In the genomic region with DNA sequence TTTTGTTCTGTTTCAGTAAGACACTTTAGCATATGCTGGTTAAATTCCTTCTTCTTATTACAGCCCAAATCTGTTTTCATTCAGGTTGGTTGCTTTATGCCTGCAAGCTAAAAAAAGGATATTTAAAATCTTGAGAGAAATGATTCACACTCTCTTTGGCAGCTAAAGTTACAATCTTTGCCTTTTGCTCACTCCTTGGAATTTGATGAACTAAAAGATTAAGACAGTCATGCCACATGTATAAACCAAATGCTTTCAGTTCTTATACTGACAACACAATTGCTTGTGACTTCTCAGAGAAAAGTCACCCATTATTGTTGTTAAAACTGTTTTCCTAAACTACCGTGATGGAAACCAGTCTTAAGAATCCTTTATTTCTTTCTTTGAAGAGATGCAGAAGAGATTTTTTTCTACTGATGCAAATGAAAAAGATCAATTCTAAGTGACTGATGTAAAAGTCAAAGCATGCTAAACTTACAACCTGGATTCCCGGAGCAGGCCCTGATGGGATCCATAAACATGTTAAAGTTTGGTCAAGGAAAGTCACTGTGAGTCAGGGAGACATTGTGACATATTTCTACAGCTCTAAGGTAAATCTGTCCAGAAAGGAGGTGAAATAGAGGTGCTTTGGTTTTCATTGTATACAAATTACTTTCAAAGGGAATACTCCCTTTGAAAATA, we compare ENCODE assay signal across 15 cellular contexts.
DNase-seq lines count a peak whose midpoint lies in the region; TF ChIP-seq lines count a peak whose summit lies in the region.
"Had no signal": no experiment of that assay in that cellular context is flagged by ENCODE, and none has a peak within 500 bp of the region (broad histone marks: within the 10 kb centered on the region; RNA-seq: fewer than 3 reads in every experiment).

No MANE protein-coding gene starts in this region.

- no peak overlapping the region for H2BK15ac ChIP-seq in H9 (ENCODE audit: low read depth, low read length)

- no peak overlapping the region for H4K8ac ChIP-seq in H9 (replicated peaks; ENCODE audit: insufficient read length, low read depth, low read length)

- no peak overlapping the region for H2BK120ac ChIP-seq in H9 (ENCODE audit: low read depth, low read length, poor library complexity, severe bottlenecking)

- TF ChIP-seq CTCF in choroid plexus epithelial cell (conservative IDR thresholded peaks at IDR 0.05; ENCODE audit: low read depth, low read length): no peak
- no peak for TF ChIP-seq CTCF in H9 (conservative IDR thresholded peaks at IDR 0.05)

- no peak overlapping the region for H3K4me3 Mint-ChIP-seq in H9
- no peak overlapping the region for H3K4me3 Mint-ChIP-seq in activated naive CD8-positive, alpha-beta T cell treated with anti-CD3 and anti-CD28 coated beads for 36 hours
- H3K4me3 Mint-ChIP-seq: activated naive CD8-positive, alpha-beta T cell treated with anti-CD3 and anti-CD28 coated beads, Interleukin-2, amount 10 ng/mL, durations not matched to agents 7 days and 5 days had no signal

- no peaks in the 10 kb centered on the region for H3K27me3 ChIP-seq in H9 (ENCODE audit: insufficient read depth, low read length)
- H3K27me3 ChIP-seq: colonic mucosa, esophagus muscularis mucosa had no signal

- no peak overlapping the region for H4K91ac ChIP-seq in H9 (ENCODE audit: insufficient read length, low read depth, low read length)

- peaks cover 6 to 7% of the 10 kb centered on the region in 2 experiments for H3K4me1 Mint-ChIP-seq in H9
- no peaks in the 10 kb centered on the region for H3K4me1 Mint-ChIP-seq in activated naive CD8-positive, alpha-beta T cell treated with anti-CD3 and anti-CD28 coated beads for 36 hours
- H3K4me1 Mint-ChIP-seq: activated naive CD8-positive, alpha-beta T cell treated with anti-CD3 and anti-CD28 coated beads, Interleukin-2, amount 10 ng/mL, durations not matched to agents 7 days and 5 days had no signal

- H2BK12ac ChIP-seq in H9 (ENCODE audit: insufficient read length, low read depth, low read length): no peak overlapping the region

- no peaks in the 10 kb centered on the region for H3K79me1 ChIP-seq in H9 (ENCODE audit: insufficient read depth, low read depth, low read length, poor library complexity, severe bottlenecking)

- H3K4ac ChIP-seq in H9 (ENCODE audit: low read depth, low read length): no peak overlapping the region

- no peaks in the 10 kb centered on the region for H3K27me3 Mint-ChIP-seq in H9 (ENCODE audit: low read depth)
- no peaks in the 10 kb centered on the region for H3K27me3 Mint-ChIP-seq in activated naive CD8-positive, alpha-beta T cell treated with anti-CD3 and anti-CD28 coated beads for 36 hours
- H3K27me3 Mint-ChIP-seq: activated naive CD8-positive, alpha-beta T cell treated with anti-CD3 and anti-CD28 coated beads, Interleukin-2, amount 10 ng/mL, durations not matched to agents 7 days and 5 days; progenitor cell of endocrine pancreas had no signal

- H3K79me2 ChIP-seq in H9 (ENCODE audit: insufficient read depth, low read length): no peaks in the 10 kb centered on the region

- no peak overlapping the region for H3K18ac ChIP-seq in H9 (ENCODE audit: insufficient read length, low read depth, low read length)

- H3K27ac ChIP-seq in H9 (ENCODE audit: insufficient read length, low read depth, low read length): no peak overlapping the region
- H3K27ac ChIP-seq: colonic mucosa, esophagus muscularis mucosa had no signal

- no peak overlapping the region for H2BK5ac ChIP-seq in H9 (ENCODE audit: insufficient read length, low read length)

- no peak overlapping the region for H3K27ac Mint-ChIP-seq in H9
- no peak overlapping the region for H3K27ac Mint-ChIP-seq in activated naive CD8-positive, alpha-beta T cell treated with anti-CD3 and anti-CD28 coated beads for 36 hours
- H3K27ac Mint-ChIP-seq: activated naive CD8-positive, alpha-beta T cell treated with anti-CD3 and anti-CD28 coated beads, Interleukin-2, amount 10 ng/mL, durations not matched to agents 7 days and 5 days; progenitor cell of endocrine pancreas had no signal

- H3K36me3 Mint-ChIP-seq in H9 (ENCODE audit: insufficient read depth in 1 of 3, low read depth in 3 of 3): no peaks in the 10 kb centered on the region
- H3K36me3 Mint-ChIP-seq in activated naive CD8-positive, alpha-beta T cell treated with anti-CD3 and anti-CD28 coated beads for 36 hours: no peaks in the 10 kb centered on the region
- H3K36me3 Mint-ChIP-seq: activated naive CD8-positive, alpha-beta T cell treated with anti-CD3 and anti-CD28 coated beads, Interleukin-2, amount 10 ng/mL, durations not matched to agents 7 days and 5 days had no signal

- H4K5ac ChIP-seq in H9 (ENCODE audit: insufficient read length, low read depth, low read length): no peak overlapping the region

- H3K23ac ChIP-seq in H9 (ENCODE audit: insufficient read length, low read depth, low read length): no peak overlapping the region

- DNase-seq in AG20443 (ENCODE audit: low spot score) (peak; percentile 25), NCI-H460 (ENCODE audit: extremely low read depth, low read depth) (peak; percentile 11), choroid plexus epithelial cell (ENCODE audit: low read depth) (peak; percentile 0), middle frontal gyrus (ENCODE audit: extremely low spot score, low spot score) (peak; percentile 47), HK-2 (ENCODE audit: unreplicated experiment) (no peak), H9 (no peak), T1000 (lab: John Stamatoyannopoulos, UW) (no peak)
- DNase-seq in activated naive CD8-positive, alpha-beta T cell treated with anti-CD3 and anti-CD28 coated beads for 36 hours: no peak
- DNase-seq: activated CD4-positive, CD25-positive, alpha-beta regulatory T cell; activated naive CD8-positive, alpha-beta T cell treated with anti-CD3 and anti-CD28 coated beads, Interleukin-2, amount 10 ng/mL, durations not matched to agents 7 days and 5 days; colonic mucosa; midbrain; NCI-H2171 treated with DMSO at 0.1 percent for 48 hours had no signal

- H3K4me3 ChIP-seq in choroid plexus epithelial cell (ENCODE audit: low read depth, low read length): no peak overlapping the region
- H3K4me3 ChIP-seq: colonic mucosa, esophagus muscularis mucosa had no signal

- no peak overlapping the region for H3T11ph ChIP-seq in H9 (ENCODE audit: low read length)

- no peak overlapping the region for H2AK5ac ChIP-seq in H9 (ENCODE audit: insufficient read length, low read length)

- WGBS in H9 (ENCODE audit: extremely low coverage, insufficient read length, low lambda C conversion rate): no CpG with 5 or more reads among the region's 2 CpGs

- H3K14ac ChIP-seq in H9 (ENCODE audit: insufficient read depth, low read length): no peak overlapping the region

- no peaks in the 10 kb centered on the region for H4K20me1 ChIP-seq in H9 (ENCODE audit: control insufficient read depth, insufficient read depth, insufficient read length)

- no peaks in the 10 kb centered on the region for H3K9me3 Mint-ChIP-seq in H9
- peaks cover 5% of the 10 kb centered on the region for H3K9me3 Mint-ChIP-seq in activated naive CD8-positive, alpha-beta T cell treated with anti-CD3 and anti-CD28 coated beads for 36 hours

- no peak overlapping the region for H3K4me2 ChIP-seq in H9 (ENCODE audit: insufficient read depth, insufficient read length, low read length)

- H3K23me2 ChIP-seq in H9 (ENCODE audit: insufficient read length, low read depth, low read length, poor library complexity, severe bottlenecking): no peaks in the 10 kb centered on the region

- no peak overlapping the region for H2BK20ac ChIP-seq in H9 (ENCODE audit: low read depth, low read length, poor library complexity, severe bottlenecking)

- no peaks in the 10 kb centered on the region for H3K9me3 ChIP-seq in H9 (ENCODE audit: control insufficient read depth, low read depth, low read length)
- H3K9me3 ChIP-seq: colonic mucosa, esophagus muscularis mucosa had no signal

- no peaks in the 10 kb centered on the region for H3K4me1 ChIP-seq in H9 (ENCODE audit: insufficient read depth, low read length)
- H3K4me1 ChIP-seq: colonic mucosa, esophagus muscularis mucosa had no signal

- H2AFZ ChIP-seq in H9 (ENCODE audit: low read length): no peak overlapping the region

- H3K56ac ChIP-seq in H9 (ENCODE audit: insufficient read length, low read depth, low read length): no peak overlapping the region

- H3K9ac ChIP-seq in H9 (ENCODE audit: extremely low read depth, insufficient read length, low read length): no peak overlapping the region

Comparison
In these comparisons a context has a peak if more than half of its experiments do, and no peak if none do; other contexts are left out.
1. DNase-seq: peak in AG20443 (single experiment), NCI-H460 (single experiment), choroid plexus epithelial cell (single experiment) and middle frontal gyrus (single experiment); none in HK-2 (single experiment), H9 (single experiment), activated naive CD8-positive, alpha-beta T cell treated with anti-CD3 and anti-CD28 coated beads for 36 hours (single experiment) and T1000 (single experiment).